17 cellular contexts compared by ENCODE assay signal in the genomic region with DNA sequence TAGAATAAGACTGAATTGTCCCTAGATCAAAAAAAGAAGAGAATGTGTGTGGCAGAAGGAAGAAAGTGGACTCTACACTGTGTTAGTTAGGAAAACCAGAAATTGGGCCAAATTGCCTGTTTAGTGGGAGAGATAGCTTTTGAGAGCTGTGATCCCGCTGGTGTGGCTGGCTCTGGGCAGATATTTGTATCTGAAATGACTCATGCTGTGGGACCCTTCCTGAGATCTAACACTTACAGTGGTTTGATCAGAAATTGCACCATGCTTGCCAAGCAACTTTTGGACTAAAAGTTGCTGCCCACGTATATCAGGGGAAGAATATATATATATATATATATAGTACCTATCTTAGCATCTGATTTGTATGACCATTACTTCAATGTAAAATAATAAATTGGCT. TPM values are rescaled to one million over a fixed set of nuclear protein-coding genes. Genes with fewer than 3 reads are reported as not detected.
DNase-seq lines count a peak whose midpoint lies in the region; ATAC-seq and TF ChIP-seq lines count a peak whose summit lies in the region.
"Had no signal": no experiment of that assay in that cellular context is flagged by ENCODE, and none has a peak within 500 bp of the region (broad histone marks: within the 10 kb centered on the region; RNA-seq: fewer than 3 reads in every experiment).

No MANE protein-coding gene starts in this region.

- H3K9ac ChIP-seq in colonic mucosa (ENCODE audit: low read depth in 2 of 2, low read length in 2 of 2), result peak overlapping the region in 1 of 2 donors; percentile 15

- H3K9me3 ChIP-seq in right cardiac atrium (ENCODE audit: control insufficient read depth, low read length) (no peaks in the 10 kb centered on the region), left ventricle myocardium inferior (replicated peaks) (peaks cover 3% of the 10 kb centered on the region), colonic mucosa (no peaks in the 10 kb centered on the region), mucosa of descending colon (no peaks in the 10 kb centered on the region)
- H3K9me3 ChIP-seq: tibial artery had no signal

- ATAC-seq in right cardiac atrium (peak; percentile 31 to 60), mucosa of descending colon (peak; percentile 60), HG03432 (IDR thresholded peaks at IDR 0.05; ENCODE audit: unreplicated experiment) (no peak), HG02970 (IDR thresholded peaks at IDR 0.05; ENCODE audit: low FRiP score, unreplicated experiment) (no peak)
- ATAC-seq: activated CD8-positive, alpha-beta T cell treated with anti-CD3 and anti-CD28 coated beads for 36 hours had no signal

- 27% methylated on average over 2 of the region's 2 CpGs for WGBS in right cardiac atrium

- in situ Hi-C loops in G401 (cut with HindIII; ENCODE audit: low sequenced_read_pairs), result no loop called here

- intact Hi-C loops in right cardiac atrium (cut with DNase I) (no loop called here), left ventricle myocardium inferior (cut with micrococcal nuclease) (no loop called here), colonic mucosa (cut with DNase I) (no loop called here), mucosa of descending colon (cut with DNase I, micrococcal nuclease) (no loop called here)

- H3K27me3 ChIP-seq in right cardiac atrium (ENCODE audit: control insufficient read depth, insufficient read depth) (no peaks in the 10 kb centered on the region), left ventricle myocardium inferior (ENCODE audit: low read depth) (no peaks in the 10 kb centered on the region), colonic mucosa (no peaks in the 10 kb centered on the region)
- H3K27me3 ChIP-seq: tibial artery had no signal

- H3K4me3 ChIP-seq in right cardiac atrium (ENCODE audit: low read length) (no peak overlapping the region), left ventricle myocardium inferior (no peak overlapping the region), colonic mucosa (no peak overlapping the region), mucosa of descending colon (no peak overlapping the region)
- H3K4me3 ChIP-seq: skin epidermis, tibial artery had no signal

- H3K4me1 ChIP-seq in right cardiac atrium (ENCODE audit: control insufficient read depth, insufficient read depth, low read length) (peaks cover 4% of the 10 kb centered on the region), left ventricle myocardium inferior (peaks cover 21% of the 10 kb centered on the region), colonic mucosa (no peaks in the 10 kb centered on the region), mucosa of descending colon (ENCODE audit: low read depth) (peaks cover 11% of the 10 kb centered on the region)
- H3K4me1 ChIP-seq: tibial artery had no signal

- no peak for TF ChIP-seq CTCF in left ventricle myocardium inferior (IDR thresholded peaks at IDR 0.05; ENCODE audit: borderline replicate concordance)
- no peak for TF ChIP-seq CTCF in colonic mucosa (IDR thresholded peaks at IDR 0.05)
- no peak for TF ChIP-seq CTCF in mucosa of descending colon (IDR thresholded peaks at IDR 0.05)

- no peak overlapping the region for H3K27ac ChIP-seq in right cardiac atrium (ENCODE audit: low read length)
- H3K27ac ChIP-seq in left ventricle myocardium inferior (replicated peaks), result no peak overlapping the region
- H3K27ac ChIP-seq in colonic mucosa, result peak overlapping the region; percentile 45
- H3K27ac ChIP-seq: tibial artery had no signal

- DNase-seq in right cardiac atrium, result no peak
- DNase-seq in left ventricle myocardium inferior, result no peak
- no peak for DNase-seq in colonic mucosa
- DNase-seq in mucosa of descending colon, result no peak
- no peak for DNase-seq in iPS-NIHi11 (ENCODE audit: low spot score)
- no peak for DNase-seq in G401 (ENCODE audit: low spot score)
- DNase-seq: ACHN; activated CD8-positive, alpha-beta T cell treated with anti-CD3 and anti-CD28 coated beads for 36 hours; activated gamma-delta T cell; cerebellar nuclear complex; NCI-H2029 treated with DMSO at 0.1 percent for 48 hours; NCI-H774; T1000; tibial artery had no signal

- H3K36me3 ChIP-seq in left ventricle myocardium inferior (peaks cover 10% of the 10 kb centered on the region), colonic mucosa (no peaks in the 10 kb centered on the region), mucosa of descending colon (ENCODE audit: low read depth) (no peaks in the 10 kb centered on the region)

RNA-seq across cellular contexts. Expression of a gene that starts 27.7 kb away (rescaled TPM):
- 10 to 100 TPM; 15.7 to 32.0 (median 24.3) TPM for total RNA-seq in right cardiac atrium
- 10.1 TPM for polyA plus RNA-seq in right cardiac atrium
- 20.0 TPM for total RNA-seq in left ventricle myocardium inferior
- 10 to 100 TPM; 16.5 to 18.2 TPM for total RNA-seq in colonic mucosa
- total RNA-seq in mucosa of descending colon, result 10 to 100 TPM; 11.2 to 33.5 (median 21.2) TPM
- total RNA-seq in G401 (2014; rRNA removed; shearing (Covaris generic)), result 5.8 and 8.5 TPM in 2 replicates

RNA-seq across cellular contexts. Expression of a gene that starts 27.8 kb away (rescaled TPM):
- total RNA-seq in right cardiac atrium (10 to 100 TPM; 31.8 to 35.3 (median 33.5) TPM), left ventricle myocardium inferior (33.4 TPM), colonic mucosa (10 to 100 TPM; 29.5 to 43.2 TPM), mucosa of descending colon (10 to 100 TPM; 23.3 to 31.0 (median 26.7) TPM)
- 38.2 TPM for polyA plus RNA-seq in right cardiac atrium
- total RNA-seq in G401 (2014; rRNA removed; shearing (Covaris generic)), result 70.8 and 73.9 TPM in 2 replicates

Comparison
In these comparisons a context has a peak if more than half of its experiments do, and no peak if none do; other contexts are left out.
1. ATAC-seq: peak in right cardiac atrium (2 of 2) and mucosa of descending colon (single experiment); none in HG03432 (single experiment) and HG02970 (single experiment).